In the genomic region with DNA sequence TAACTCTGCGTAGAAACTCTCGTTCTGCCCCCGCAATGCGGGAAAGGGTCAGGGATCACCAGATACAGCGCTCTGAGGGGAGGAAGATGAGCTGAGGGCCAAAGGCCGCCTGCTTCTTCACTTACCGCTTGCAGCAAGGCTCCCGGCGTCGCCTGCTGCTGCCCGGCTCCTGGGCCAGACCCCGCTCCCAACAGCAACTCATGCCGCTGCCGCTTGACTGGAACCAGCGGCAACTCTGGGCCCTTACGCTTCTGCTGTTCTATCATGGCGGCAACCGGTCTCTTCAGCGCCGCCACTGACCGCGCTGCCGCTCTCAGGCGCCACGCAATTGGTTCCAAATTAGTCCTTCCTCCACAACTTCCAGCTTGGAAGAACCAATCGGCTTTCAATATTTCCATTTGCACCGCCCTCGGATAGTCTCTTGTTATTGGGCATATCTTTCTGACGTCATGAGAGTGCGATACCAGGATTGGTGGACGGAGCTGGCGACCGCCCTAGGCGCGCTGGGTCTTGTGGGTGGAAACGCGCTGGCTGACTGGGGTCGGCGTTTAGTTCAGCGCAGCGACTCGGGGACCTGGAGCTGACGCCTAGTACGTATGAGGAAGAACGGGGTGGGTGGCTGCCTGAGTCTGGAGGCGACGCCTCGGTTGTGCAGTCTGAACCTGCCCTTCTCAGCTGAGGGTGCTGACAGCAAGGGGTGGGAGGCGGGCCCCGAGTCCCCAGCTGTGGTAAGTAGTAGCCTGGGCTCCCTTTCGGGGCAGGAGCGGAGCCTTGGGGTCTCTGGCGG, we compare ENCODE assay signal across 1 cellular context.
A peak's percentile ranks its signal among the peaks of the same experiment; 100 is the strongest.
TF ChIP-seq lines count a peak whose summit lies in the region.

A gene (minus strand): TSS at position 303 of the 787 bp plus-strand sequence. CDS start 37 bp downstream, at position 266.
A gene with protein sequence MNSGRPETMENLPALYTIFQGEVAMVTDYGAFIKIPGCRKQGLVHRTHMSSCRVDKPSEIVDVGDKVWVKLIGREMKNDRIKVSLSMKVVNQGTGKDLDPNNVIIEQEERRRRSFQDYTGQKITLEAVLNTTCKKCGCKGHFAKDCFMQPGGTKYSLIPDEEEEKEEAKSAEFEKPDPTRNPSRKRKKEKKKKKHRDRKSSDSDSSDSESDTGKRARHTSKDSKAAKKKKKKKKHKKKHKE (plus strand): TSS at position 547 of the 787 bp plus-strand sequence. CDS start 13,067 bp downstream, outside the sequence.

TF ChIP-seq in HEK293, 187 proteins besides CTCF, POLR2A, EP300 and RAD21 (continued from another document):
- TF ChIP-seq, protein P1, sequence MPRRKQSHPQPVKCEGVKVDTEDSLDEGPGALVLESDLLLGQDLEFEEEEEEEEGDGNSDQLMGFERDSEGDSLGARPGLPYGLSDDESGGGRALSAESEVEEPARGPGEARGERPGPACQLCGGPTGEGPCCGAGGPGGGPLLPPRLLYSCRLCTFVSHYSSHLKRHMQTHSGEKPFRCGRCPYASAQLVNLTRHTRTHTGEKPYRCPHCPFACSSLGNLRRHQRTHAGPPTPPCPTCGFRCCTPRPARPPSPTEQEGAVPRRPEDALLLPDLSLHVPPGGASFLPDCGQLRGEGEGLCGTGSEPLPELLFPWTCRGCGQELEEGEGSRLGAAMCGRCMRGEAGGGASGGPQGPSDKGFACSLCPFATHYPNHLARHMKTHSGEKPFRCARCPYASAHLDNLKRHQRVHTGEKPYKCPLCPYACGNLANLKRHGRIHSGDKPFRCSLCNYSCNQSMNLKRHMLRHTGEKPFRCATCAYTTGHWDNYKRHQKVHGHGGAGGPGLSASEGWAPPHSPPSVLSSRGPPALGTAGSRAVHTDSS (tag by site-specific recombination; IDR thresholded peaks at IDR 0.05) = peak; percentile 44; the same call in 1 of the 2 replicates
- TF ChIP-seq ZXDB (tag by site-specific recombination; IDR thresholded peaks at IDR 0.05) (peak; percentile 45; the same call in 1 of the 2 replicates), KLF1 (tag by site-specific recombination; IDR thresholded peaks at IDR 0.05) (peak; percentile 32), ZNF391 (tag by site-specific recombination; IDR thresholded peaks at IDR 0.05; ENCODE audit: borderline replicate concordance, low read depth) (peak; percentile 77), ZNF76 (tag by site-specific recombination; IDR thresholded peaks at IDR 0.05; ENCODE audit: borderline replicate concordance, low read depth) (peak; percentile 82), ZNF16 (tag by site-specific recombination; IDR thresholded peaks at IDR 0.05; ENCODE audit: low read depth) (no peak)
